12 cellular contexts compared by ENCODE assay signal in genomic region chr1:156493749-156494148, GRCh38. TPM values are rescaled to one million over a fixed set of nuclear protein-coding genes. Genes with fewer than 3 reads are reported as not detected.
DNase-seq lines count a peak whose midpoint lies in the region; ATAC-seq and TF ChIP-seq lines count a peak whose summit lies in the region.
"Had no signal": no experiment of that assay in that cellular context is flagged by ENCODE, and none has a peak within 500 bp of the region (broad histone marks: within the 10 kb centered on the region; RNA-seq: fewer than 3 reads in every experiment).

No MANE protein-coding gene starts in this region.

- H3K4me3 ChIP-seq in osteoblast (ENCODE audit: insufficient read depth, low read length) = no peak overlapping the region

- H3K27me3 Mint-ChIP-seq in CD14-positive monocyte (ENCODE audit: low read depth in 3 of 3) (peaks cover 0 to 3% (median 0%) of the 10 kb centered on the region in 3 donors), IgD-negative memory B cell (no peaks in the 10 kb centered on the region)

- peaks cover 81% of the 10 kb centered on the region for H3K4me1 ChIP-seq in osteoblast (ENCODE audit: insufficient read depth, low read length)

- H3K27ac ChIP-seq in cingulate gyrus (ENCODE audit: low read depth, low read length) = peak overlapping the region; percentile 87
- no peak overlapping the region for H3K27ac ChIP-seq in osteoblast (ENCODE audit: low read depth, low read length)

- H3K9me3 ChIP-seq in osteoblast (ENCODE audit: low read depth, low read length) = no peaks in the 10 kb centered on the region

- no peak overlapping the region for H2AFZ ChIP-seq in osteoblast (ENCODE audit: low read length)

- peaks cover 6% of the 10 kb centered on the region for H3K36me3 ChIP-seq in osteoblast (ENCODE audit: insufficient read depth, low read length)

- H3K27me3 ChIP-seq in osteoblast (ENCODE audit: insufficient read depth, low read length) = no peaks in the 10 kb centered on the region

- H3K9me3 Mint-ChIP-seq in CD14-positive monocyte (peaks cover 0 to 1% (median 0%) of the 10 kb centered on the region in 7 donors), IgD-negative memory B cell (no peaks in the 10 kb centered on the region)

- H3K36me3 Mint-ChIP-seq in CD14-positive monocyte (peaks cover 30 to 44% of the 10 kb centered on the region in 2 donors), IgD-negative memory B cell (peaks cover 1% of the 10 kb centered on the region)

- peak overlapping the region; percentile 11 for H3K4me2 ChIP-seq in osteoblast (ENCODE audit: insufficient read depth, low read length)

- H3K27ac Mint-ChIP-seq in CD14-positive monocyte (peak overlapping the region; percentile 50 to 95 (median 93)), IgD-negative memory B cell (peak overlapping the region; percentile 90 to 97 (median 93))

- intact Hi-C loops in CD14-positive monocyte (cut with micrococcal nuclease) = loop anchor here (5.0 to 10.0 kb wide), 3 partner anchors 34 to 79 kb away; partner anchors contain the start of gene IQGAP3 (in 1 of the 2)

- H3K4me3 Mint-ChIP-seq in CD14-positive monocyte (peak overlapping the region; percentile 21 to 72), IgD-negative memory B cell (peak overlapping the region; percentile 28 to 91 (median 68))

- H4K20me1 ChIP-seq in osteoblast (ENCODE audit: insufficient read depth, low read length) = peaks cover 99% of the 10 kb centered on the region

- no peak for ATAC-seq in HG02840 (IDR thresholded peaks at IDR 0.05; ENCODE audit: low FRiP score, unreplicated experiment)
- ATAC-seq: HCT116 had no signal

- DNase-seq in CD14-positive monocyte (ENCODE audit: low spot score) (no peak), osteoblast (ENCODE audit: insufficient read length, low spot score, missing footprints) (no peak), DMS114 treated with DMSO at 0.1 percent for 48 hours (lab: John Stamatoyannopoulos, UW; ENCODE audit: unreplicated experiment) (no peak), H4 (ENCODE audit: low spot score) (no peak), medulla oblongata (ENCODE audit: extremely low spot score) (no peak)
- DNase-seq: activated CD4-positive, alpha-beta T cell treated with anti-CD3 and anti-CD28 coated beads for 1 hour; COR-L47; NCI-H1694 treated with DMSO at 0.1 percent for 48 hours had no signal

- TF ChIP-seq CTCF in CD14-positive monocyte (IDR thresholded peaks at IDR 0.05) = no peak
- no peak for TF ChIP-seq CTCF in osteoblast (IDR thresholded peaks at IDR 0.05; ENCODE audit: extremely low read depth, low read depth, low read length)

- peaks cover 100% of the 10 kb centered on the region for H3K79me2 ChIP-seq in osteoblast (ENCODE audit: insufficient read depth, low read length)

- peaks cover 100% of the 10 kb centered on the region for H3K4me1 Mint-ChIP-seq in CD14-positive monocyte
- peaks cover 72 to 88% (median 86%) of the 10 kb centered on the region in 3 donors for H3K4me1 Mint-ChIP-seq in IgD-negative memory B cell

RNA-seq across cellular contexts. Expression of gene MEF2D, which starts 6.8 kb away (rescaled TPM):
- polyA plus RNA-seq in CD14-positive monocyte (1 to 10 TPM; 4.5 to 8.0 TPM), IgD-negative memory B cell (16.2 TPM)
- 12.4 and 14.1 TPM in 2 replicates for total RNA-seq in osteoblast
- 3.9 and 7.9 TPM in 2 replicates for total RNA-seq in H4 (2014; rRNA removed; shearing (Covaris generic))
